8 cellular contexts compared by ENCODE assay signal in the genomic region with DNA sequence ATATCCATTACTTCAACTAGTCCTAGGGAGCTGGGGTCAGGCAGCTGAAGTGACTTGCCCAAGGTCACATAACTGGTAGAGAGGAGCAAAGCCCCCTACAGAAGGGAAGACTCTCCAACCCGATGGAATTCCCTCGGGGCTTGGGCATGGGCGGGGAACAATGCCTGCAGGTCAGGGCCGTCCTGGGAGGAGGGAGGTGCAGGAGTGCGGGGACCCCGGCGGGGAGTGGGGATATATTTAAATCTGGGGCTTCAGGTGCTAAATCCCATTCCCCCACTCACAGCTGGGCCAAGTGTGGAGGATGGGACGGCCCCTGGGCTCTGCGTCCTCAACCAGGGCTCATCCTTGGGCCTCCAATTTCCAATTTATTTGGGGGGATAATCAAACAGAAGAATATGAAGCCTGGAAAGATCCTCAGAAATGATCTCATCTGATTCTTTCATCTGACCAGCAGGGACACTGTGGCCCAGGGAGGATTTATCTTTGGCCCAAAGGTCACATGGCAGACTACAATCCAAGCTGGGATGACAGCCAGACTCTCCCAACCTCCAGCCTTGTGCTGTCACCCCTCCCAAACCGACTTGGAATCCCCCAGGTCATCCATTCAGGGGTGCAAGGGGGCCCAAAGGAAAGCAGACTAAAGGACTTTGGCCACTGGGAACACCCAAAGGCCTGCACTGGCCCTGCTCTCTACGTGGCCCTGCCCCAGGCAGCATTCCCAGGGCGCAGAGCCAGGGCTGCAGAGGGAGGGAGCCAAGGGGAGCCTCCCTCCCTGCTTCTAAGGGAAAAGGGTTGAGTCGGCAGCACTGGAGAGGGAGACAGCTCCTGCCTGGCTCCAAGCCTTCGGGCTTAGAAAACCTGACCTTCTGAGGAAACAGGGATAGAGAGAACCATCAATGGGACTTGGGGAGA. TPM values are rescaled to one million over a fixed set of nuclear protein-coding genes. Genes with fewer than 3 reads are reported as not detected.
DNase-seq lines count a peak whose midpoint lies in the region; FAIRE-seq and TF ChIP-seq lines count a peak whose summit lies in the region.

No MANE protein-coding gene starts in this region.

- FAIRE-seq in keratinocyte (lab: Jason Lieb, UNC) = no peak

- H3K9me3 ChIP-seq in keratinocyte (ENCODE audit: control insufficient read depth, low read depth, low read length) = no peaks in the 10 kb centered on the region

- H3K27ac ChIP-seq in keratinocyte (ENCODE audit: control insufficient read depth, insufficient read depth, low read length) = peak overlapping the region; percentile 70

- H2AFZ ChIP-seq in keratinocyte (ENCODE audit: control insufficient read depth, low read length) = no peak overlapping the region

- CTCF ChIA-PET in activated CD4-positive, alpha-beta T cell treated with anti-CD3 and anti-CD28 coated beads, Interleukin-2, amount 10 ng/mL, durations not matched to agents 7 days and 5 days (lab: Charles Lee) = interaction anchor here (0.6 to 3.1 kb wide), 19 partner anchors 12 to 719 kb away, joined by 3 to 9 read pairs (median 4); no protein-coding TSS in a partner anchor

- H3K79me2 ChIP-seq in keratinocyte (ENCODE audit: control insufficient read depth, insufficient read depth, low read length) = no peaks in the 10 kb centered on the region

- DNase-seq in activated CD4-positive, alpha-beta T cell treated with anti-CD3 and anti-CD28 coated beads, Interleukin-2, amount 10 ng/mL, durations not matched to agents 7 days and 5 days = no peak
- DNase-seq in activated CD4-positive, alpha-beta T cell treated with anti-CD3 and anti-CD28 coated beads, Interleukin-2, amount 50 U/mL, for 48 hours = no peak
- peak; percentile 77 for DNase-seq in astrocyte of the spinal cord (ENCODE audit: low read depth, low spot score)
- DNase-seq in keratinocyte (ENCODE audit: low read depth, low spot score) = no peak
- DNase-seq in superior temporal gyrus (ENCODE audit: extremely low spot score) = peak; percentile 59
- DNase-seq in CD1c-positive myeloid dendritic cell (ENCODE audit: extremely low spot score) = no peak
- no peak for DNase-seq in NCI-H2029 treated with DMSO at 0.1 percent for 48 hours (lab: John Stamatoyannopoulos, UW)
- no peak for DNase-seq in SKM-1 (lab: John Stamatoyannopoulos, UW; ENCODE audit: unreplicated experiment)

- no peak overlapping the region for H3K4me3 Mint-ChIP-seq in activated CD4-positive, alpha-beta T cell treated with anti-CD3 and anti-CD28 coated beads, Interleukin-2, amount 10 ng/mL, durations not matched to agents 7 days and 5 days

- H3K4me2 ChIP-seq in keratinocyte (ENCODE audit: control insufficient read depth, extremely low read depth, insufficient read depth, low read depth, low read length) = peak overlapping the region; percentile 69

- POLR2A ChIA-PET in activated CD4-positive, alpha-beta T cell treated with anti-CD3 and anti-CD28 coated beads, Interleukin-2, amount 10 ng/mL, durations not matched to agents 7 days and 5 days (lab: Charles Lee) = interaction anchor here (0.6 kb wide), 1 partner anchor 30 kb away, joined by 3 read pairs; no protein-coding TSS in a partner anchor

- peak overlapping the region; percentile 60 for H3K27ac Mint-ChIP-seq in activated CD4-positive, alpha-beta T cell treated with anti-CD3 and anti-CD28 coated beads, Interleukin-2, amount 10 ng/mL, durations not matched to agents 7 days and 5 days

- no peaks in the 10 kb centered on the region for H3K27me3 Mint-ChIP-seq in activated CD4-positive, alpha-beta T cell treated with anti-CD3 and anti-CD28 coated beads, Interleukin-2, amount 10 ng/mL, durations not matched to agents 7 days and 5 days

- no peaks in the 10 kb centered on the region for H3K27me3 ChIP-seq in keratinocyte (ENCODE audit: control insufficient read depth, extremely low read depth, insufficient read depth, low read length)

- dilution Hi-C loops in keratinocyte (cut with MboI; ENCODE audit: extremely low pct_ligation_motif_present, low sequenced_read_pairs) = no loop called here

- H3K9me1 ChIP-seq in keratinocyte (ENCODE audit: control insufficient read depth, extremely low read depth, insufficient read depth, low read length) = no peaks in the 10 kb centered on the region

- peaks cover 8% of the 10 kb centered on the region for H3K36me3 Mint-ChIP-seq in activated CD4-positive, alpha-beta T cell treated with anti-CD3 and anti-CD28 coated beads, Interleukin-2, amount 10 ng/mL, durations not matched to agents 7 days and 5 days (ENCODE audit: low read depth)

- H3K9ac ChIP-seq in keratinocyte (ENCODE audit: control insufficient read depth, extremely low read depth, insufficient read depth, low read length) = peak overlapping the region; percentile 87

- TF ChIP-seq CTCF in astrocyte of the spinal cord (IDR thresholded peaks at IDR 0.05; ENCODE audit: low read depth, low read length) (no peak), keratinocyte (optimal IDR thresholded peaks at IDR 0.05 in 1 of 3, IDR thresholded peaks at IDR 0.05 in 1 of 3, conservative IDR thresholded peaks at IDR 0.05 in 1 of 3; ENCODE audit: extremely low read depth in 1 of 3, insufficient read depth in 2 of 3, low read length in 3 of 3) (no peak)

- H3K36me3 ChIP-seq in keratinocyte (ENCODE audit: control insufficient read depth in 2 of 2, extremely low read depth in 1 of 2, insufficient read depth in 2 of 2, low read length in 2 of 2) = no peaks in the 10 kb centered on the region

- H3K9me3 Mint-ChIP-seq in activated CD4-positive, alpha-beta T cell treated with anti-CD3 and anti-CD28 coated beads, Interleukin-2, amount 10 ng/mL, durations not matched to agents 7 days and 5 days = peaks cover 2% of the 10 kb centered on the region

- no peak overlapping the region for H3K4me3 ChIP-seq in astrocyte of the spinal cord (ENCODE audit: low read depth, low read length)
- peak overlapping the region in 1 of 3 experiments; percentile 21 for H3K4me3 ChIP-seq in keratinocyte (ENCODE audit: control insufficient read depth in 2 of 3, extremely low read depth in 1 of 3, insufficient read depth in 2 of 3, low read depth in 1 of 3, low read length in 3 of 3)

- H4K20me1 ChIP-seq in keratinocyte (ENCODE audit: control insufficient read depth, extremely low read depth, insufficient read depth, low read length) = no peaks in the 10 kb centered on the region

- H3K4me1 ChIP-seq in keratinocyte (ENCODE audit: control insufficient read depth, extremely low read depth, insufficient read depth, low read length) = peaks cover 37% of the 10 kb centered on the region

- H3K4me1 Mint-ChIP-seq in activated CD4-positive, alpha-beta T cell treated with anti-CD3 and anti-CD28 coated beads, Interleukin-2, amount 10 ng/mL, durations not matched to agents 7 days and 5 days = peaks cover 59% of the 10 kb centered on the region

- in situ Hi-C loops in astrocyte of the spinal cord (cut with HindIII; ENCODE audit: low sequenced_read_pairs) = no loop called here

RNA-seq across cellular contexts. Expression of a gene that starts 8.7 kb away (rescaled TPM):
- 1 to 10 TPM; 7.6 to 8.3 TPM for total RNA-seq in activated CD4-positive, alpha-beta T cell treated with anti-CD3 and anti-CD28 coated beads, Interleukin-2, amount 10 ng/mL, durations not matched to agents 7 days and 5 days
- 17.1 to 28.2 TPM (median 25.4 TPM) in 3 replicates for polyA plus RNA-seq in keratinocyte
- 5.9 TPM for polyA plus RNA-seq in keratinocyte (2011; ENCODE audit: low read depth)
- polyA plus RNA-seq in keratinocyte (2011; cell fraction: cytosol; rRNA removed) = 16.4 and 20.3 TPM in 2 replicates
- polyA plus RNA-seq in keratinocyte (2011; cell fraction: nucleus; rRNA removed) = 76.5 and 95.8 TPM in 2 replicates
- 13.1 and 26.3 TPM in 2 replicates for polyA plus RNA-seq in keratinocyte (2012; ENCODE audit: low replicate concordance)
- 12.5 to 42.9 TPM (median 15.4 TPM) in 3 replicates for polyA minus RNA-seq in keratinocyte
- polyA minus RNA-seq in keratinocyte (2011; cell fraction: cytosol; rRNA and poly(A)+ RNA removed) = 27.2 TPM
- 26.8 and 29.2 TPM in 2 replicates for polyA minus RNA-seq in keratinocyte (2011; cell fraction: nucleus; rRNA and poly(A)+ RNA removed)

RNA-seq across cellular contexts. Expression of a gene that starts 15.5 kb away (rescaled TPM):
- 10 to 100 TPM; 10.1 to 10.2 TPM for total RNA-seq in activated CD4-positive, alpha-beta T cell treated with anti-CD3 and anti-CD28 coated beads, Interleukin-2, amount 10 ng/mL, durations not matched to agents 7 days and 5 days
- polyA plus RNA-seq in keratinocyte = not detected in 3 replicates
- not detected for polyA plus RNA-seq in keratinocyte (2011; ENCODE audit: low read depth)
- not detected in 2 replicates for polyA plus RNA-seq in keratinocyte (2011; cell fraction: cytosol; rRNA removed)
- not detected in 2 replicates for polyA plus RNA-seq in keratinocyte (2011; cell fraction: nucleus; rRNA removed)
- polyA plus RNA-seq in keratinocyte (2012; ENCODE audit: low replicate concordance) = not detected in 2 replicates
- not detected in 3 replicates for polyA minus RNA-seq in keratinocyte
- polyA minus RNA-seq in keratinocyte (2011; cell fraction: cytosol; rRNA and poly(A)+ RNA removed) = not detected
- polyA minus RNA-seq in keratinocyte (2011; cell fraction: nucleus; rRNA and poly(A)+ RNA removed) = not detected in 2 replicates

RNA-seq across cellular contexts. Expression of a gene that starts 47.1 kb away (rescaled TPM):
- total RNA-seq in activated CD4-positive, alpha-beta T cell treated with anti-CD3 and anti-CD28 coated beads, Interleukin-2, amount 10 ng/mL, durations not matched to agents 7 days and 5 days = 100 to 1,000 TPM; 100 to 115 TPM
- 0.08 to 0.24 TPM (median 0.12 TPM) in 3 replicates for polyA plus RNA-seq in keratinocyte
- not detected for polyA plus RNA-seq in keratinocyte (2011; ENCODE audit: low read depth)
- 0.07 and 0.22 TPM in 2 replicates for polyA plus RNA-seq in keratinocyte (2011; cell fraction: cytosol; rRNA removed)
- polyA plus RNA-seq in keratinocyte (2011; cell fraction: nucleus; rRNA removed) = 0.79 and 0.83 TPM in 2 replicates
- polyA plus RNA-seq in keratinocyte (2012; ENCODE audit: low replicate concordance) = 0.19 and 0.27 TPM in 2 replicates
- 0.07 to 0.48 TPM in 2 of 3 replicates, not detected in the other for polyA minus RNA-seq in keratinocyte
- polyA minus RNA-seq in keratinocyte (2011; cell fraction: cytosol; rRNA and poly(A)+ RNA removed) = not detected
- polyA minus RNA-seq in keratinocyte (2011; cell fraction: nucleus; rRNA and poly(A)+ RNA removed) = 0.70 TPM in 1 of 2 replicates, not detected in the other

RNA-seq across cellular contexts. Expression of a gene that starts 47.3 kb away (rescaled TPM):
- total RNA-seq in activated CD4-positive, alpha-beta T cell treated with anti-CD3 and anti-CD28 coated beads, Interleukin-2, amount 10 ng/mL, durations not matched to agents 7 days and 5 days = 1,000 to 10,000 TPM; 1,015 to 1,117 TPM
- polyA plus RNA-seq in keratinocyte = 71.9 to 128 TPM (median 78.6 TPM) in 3 replicates
- 13.8 TPM for polyA plus RNA-seq in keratinocyte (2011; ENCODE audit: low read depth)
- polyA plus RNA-seq in keratinocyte (2011; cell fraction: cytosol; rRNA removed) = 107 and 165 TPM in 2 replicates
- polyA plus RNA-seq in keratinocyte (2011; cell fraction: nucleus; rRNA removed) = 80.3 and 118 TPM in 2 replicates
- 55.6 and 168 TPM in 2 replicates for polyA plus RNA-seq in keratinocyte (2012; ENCODE audit: low replicate concordance)
- polyA minus RNA-seq in keratinocyte = 69.1 to 336 TPM (median 108 TPM) in 3 replicates
- polyA minus RNA-seq in keratinocyte (2011; cell fraction: cytosol; rRNA and poly(A)+ RNA removed) = 111 TPM
- polyA minus RNA-seq in keratinocyte (2011; cell fraction: nucleus; rRNA and poly(A)+ RNA removed) = 35.8 and 45.0 TPM in 2 replicates

Comparison
In these comparisons a context has a peak if more than half of its experiments do, and no peak if none do; other contexts are left out.
1. DNase-seq: peak in astrocyte of the spinal cord (single experiment) and superior temporal gyrus (single experiment); none in activated CD4-positive, alpha-beta T cell treated with anti-CD3 and anti-CD28 coated beads, Interleukin-2, amount 10 ng/mL, durations not matched to agents 7 days and 5 days (single experiment), activated CD4-positive, alpha-beta T cell treated with anti-CD3 and anti-CD28 coated beads, Interleukin-2, amount 50 U/mL, for 48 hours (0 of 2), keratinocyte (single experiment), CD1c-positive myeloid dendritic cell (single experiment), NCI-H2029 treated with DMSO at 0.1 percent for 48 hours (single experiment) and SKM-1 (single experiment).